ENCODE assay signal across 25 cellular contexts in genomic region chr9:117492476-117492875, GRCh38.
DNase-seq lines count a peak whose midpoint lies in the region; ATAC-seq and TF ChIP-seq lines count a peak whose summit lies in the region.
"Had no signal": no experiment of that assay in that cellular context is flagged by ENCODE, and none has a peak within 500 bp of the region (broad histone marks: within the 10 kb centered on the region; RNA-seq: fewer than 3 reads in every experiment).

No MANE protein-coding gene starts in this region.

- DNase-seq in Ammon's horn (ENCODE audit: low spot score) (peak; percentile 79), inferior parietal cortex (ENCODE audit: extremely low spot score) (peak; percentile 62), midbrain (lab: John Stamatoyannopoulos, UW) (peak; percentile 61), stomach (no peak), aorta (no peak), omental fat pad (ENCODE audit: low spot score) (no peak)
- DNase-seq in activated CD8-positive, alpha-beta memory T cell treated with anti-CD3 and anti-CD28 coated beads for 24 hours: no peak
- DNase-seq: ACHN; Caco-2; CD4-positive, alpha-beta memory T cell; DMS 273 treated with DMSO at 0.1 percent for 48 hours; IMR-90; NCI-H1092 treated with DMSO at 0.1 percent for 48 hours; NCI-H1436 treated with DMSO at 0.1 percent for 48 hours; NCI-H1930; NCI-H2227 treated with DMSO at 0.1 percent for 48 hours; NCI-H510A treated with DMSO at 0.1 percent for 48 hours; NCI-H748 treated with DMSO at 0.1 percent for 48 hours; PC-9; RPMI8226; SHP77 treated with DMSO at 0.1 percent for 48 hours had no signal

- TF ChIP-seq CTCF in stomach (IDR thresholded peaks at IDR 0.05) (no peak), omental fat pad (IDR thresholded peaks at IDR 0.05) (no peak)

- H3K4me1 ChIP-seq in stomach (peaks cover 14 to 39% (median 30%) of the 10 kb centered on the region in 4 donors), aorta (ENCODE audit: control insufficient read depth in 1 of 2, insufficient read depth in 2 of 2, low read length in 2 of 2) (no peaks in the 10 kb centered on the region)

- intact Hi-C loops in stomach (cut with DNase I; ENCODE audit: low total_unique reads): no loop called here
- intact Hi-C loops in aorta (cut with DNase I): no loop called here

- no peak for TF ChIP-seq EP300 in stomach (IDR thresholded peaks at IDR 0.05)

- TF ChIP-seq POLR2A in stomach (IDR thresholded peaks at IDR 0.05): no peak

- peak overlapping the region; percentile 28 to 66 (median 50) for H3K27ac ChIP-seq in stomach
- H3K27ac ChIP-seq in aorta (ENCODE audit: low read depth in 1 of 2, low read length in 2 of 2): no peak overlapping the region
- H3K27ac ChIP-seq: 22Rv1; BLaER1 treated with 17β-estradiol and CSF1 and Interleukin-3, amounts not matched to agents 10 nM and 100 nM; KMS-11; PC-9 had no signal

- H3K9me3 ChIP-seq in stomach: no peaks in the 10 kb centered on the region
- H3K9me3 ChIP-seq in aorta (ENCODE audit: control insufficient read depth, low read length): no peaks in the 10 kb centered on the region
- H3K9me3 ChIP-seq: BLaER1 treated with 17β-estradiol and CSF1 and Interleukin-3, amounts not matched to agents 10 nM and 100 nM; Caco-2 had no signal

- H3K4me3 ChIP-seq in stomach: no peak overlapping the region
- H3K4me3 ChIP-seq in aorta (ENCODE audit: low read length in 2 of 2): no peak overlapping the region
- H3K4me3 ChIP-seq: BLaER1 treated with 17β-estradiol and CSF1 and Interleukin-3, amounts not matched to agents 10 nM and 100 nM; PC-9 had no signal

- WGBS in stomach, 5 donors: 66 to 78% (median 72%) methylated on average over 3 of the region's 3 CpGs
- WGBS in aorta, 2 donors: 70 to 75% methylated on average over 3 of the region's 3 CpGs

- no peaks in the 10 kb centered on the region for H3K27me3 ChIP-seq in stomach
- H3K27me3 ChIP-seq in aorta (ENCODE audit: control insufficient read depth in 1 of 2, insufficient read depth in 2 of 2, low read length in 1 of 2): no peaks in the 10 kb centered on the region
- H3K27me3 ChIP-seq: BLaER1 treated with 17β-estradiol and CSF1 and Interleukin-3, amounts not matched to agents 10 nM and 100 nM had no signal

- ATAC-seq in aorta (ENCODE audit: low FRiP score) (no peak), omental fat pad (ENCODE audit: low FRiP score) (no peak)
- ATAC-seq in activated CD4-positive, CD25-positive, alpha-beta regulatory T cell treated with anti-CD3 and anti-CD28 coated beads, Interleukin-2, amount 50 U/mL, for 24 hours: no peak

- H3K36me3 ChIP-seq in stomach (no peaks in the 10 kb centered on the region), aorta (ENCODE audit: control insufficient read depth in 1 of 2, insufficient read depth in 2 of 2, low read length in 1 of 2) (no peaks in the 10 kb centered on the region)
- H3K36me3 ChIP-seq: BLaER1 treated with 17β-estradiol and CSF1 and Interleukin-3, amounts not matched to agents 10 nM and 100 nM had no signal

Comparison
In these comparisons a context has a peak if more than half of its experiments do, and no peak if none do; other contexts are left out.
1. DNase-seq: peak in Ammon's horn (single experiment), inferior parietal cortex (single experiment) and midbrain (single experiment); none in stomach (single experiment), aorta (0 of 2), omental fat pad (single experiment) and activated CD8-positive, alpha-beta memory T cell treated with anti-CD3 and anti-CD28 coated beads for 24 hours (single experiment).
2. H3K27ac ChIP-seq: peak in stomach (5 of 5); none in aorta (0 of 2).